Comparison of ENCODE assay signal across 8 cellular contexts in genomic region chr1:231625975-231626534, GRCh38. TPM values are rescaled to one million over a fixed set of nuclear protein-coding genes. Genes with fewer than 3 reads are reported as not detected.
A peak's percentile ranks its signal among the peaks of the same experiment; 100 is the strongest.
DNase-seq lines count a peak whose midpoint lies in the region; ATAC-seq and TF ChIP-seq lines count a peak whose summit lies in the region.

No MANE protein-coding gene starts in this region.

- H3K27ac Mint-ChIP-seq in natural killer cell, result peak overlapping the region; percentile 61 to 88

- H3K4me3 Mint-ChIP-seq in natural killer cell, result peak overlapping the region; percentile 91

- H3K4me1 Mint-ChIP-seq in natural killer cell, result peaks cover 24 to 27% of the 10 kb centered on the region in 2 donors

- intact Hi-C loops in natural killer cell (cut with micrococcal nuclease), result no loop called here

- H3K27me3 Mint-ChIP-seq in natural killer cell (ENCODE audit: low read depth in 2 of 2), result peaks cover 21 to 30% of the 10 kb centered on the region in 2 donors

- peak overlapping the region; percentile 90 for H3K4me2 ChIP-seq in BLaER1

- H3K36me3 Mint-ChIP-seq in natural killer cell, result no peaks in the 10 kb centered on the region

- H3K9me3 Mint-ChIP-seq in natural killer cell, result no peaks in the 10 kb centered on the region

- DNase-seq in caudate nucleus (lab: John Stamatoyannopoulos, UW), result peak in 2 of 61 donors; percentile 46 to 48
- DNase-seq in natural killer cell, result no peak
- DNase-seq in HuH-7.5 (ENCODE audit: low spot score), result no peak
- no peak for DNase-seq in T1000 (lab: John Stamatoyannopoulos, UW)
- no peak for DNase-seq in GOT3 (lab: John Stamatoyannopoulos, UW)
- no peak for DNase-seq in DMS153 (lab: John Stamatoyannopoulos, UW)

- no peaks in the 10 kb centered on the region for H3K27me3 ChIP-seq in BLaER1

- H3K4me3 ChIP-seq in BLaER1, result peak overlapping the region; percentile 78

- no peak for TF ChIP-seq CTCF in natural killer cell (IDR thresholded peaks at IDR 0.05)

- H3K9me3 ChIP-seq in BLaER1 (peaks cover 9% of the 10 kb centered on the region; the same call in 1 of the 2 replicates), KOPT-K1 (ENCODE audit: insufficient read depth, low read length, poor library complexity, severe bottlenecking) (no peaks in the 10 kb centered on the region)

- 0 out of 2 replicates have a peak, but pooled peaks cover 4% of the 10 kb centered on the region for H3K36me3 ChIP-seq in BLaER1
- H3K36me3 ChIP-seq in KOPT-K1 (ENCODE audit: insufficient read depth, low read length), result no peaks in the 10 kb centered on the region

- ATAC-seq in natural killer cell, result no peak

- peak overlapping the region; percentile 81; the same call in 1 of the 2 replicates for H3K9ac ChIP-seq in BLaER1

- no peaks in the 10 kb centered on the region for H4K20me1 ChIP-seq in BLaER1

- peaks cover 27% of the 10 kb centered on the region for H3K4me1 ChIP-seq in BLaER1

- H3K27ac ChIP-seq in BLaER1 (no peak overlapping the region), KOPT-K1 (ENCODE audit: low read depth, low read length, poor library complexity, severe bottlenecking) (peak overlapping the region; percentile 55), caudate nucleus (ENCODE audit: low read depth, low read length) (peak overlapping the region; percentile 58)

RNA-seq across cellular contexts. Expression of gene DISC1, which starts 0.5 kb away (rescaled TPM):
- 10 to 100 TPM in 1 of 3 donors, 1 to 10 TPM in 2; 5.9 to 10.7 (median 9.7) TPM for total RNA-seq in natural killer cell
